30 cellular contexts compared by ENCODE assay signal in the genomic region with DNA sequence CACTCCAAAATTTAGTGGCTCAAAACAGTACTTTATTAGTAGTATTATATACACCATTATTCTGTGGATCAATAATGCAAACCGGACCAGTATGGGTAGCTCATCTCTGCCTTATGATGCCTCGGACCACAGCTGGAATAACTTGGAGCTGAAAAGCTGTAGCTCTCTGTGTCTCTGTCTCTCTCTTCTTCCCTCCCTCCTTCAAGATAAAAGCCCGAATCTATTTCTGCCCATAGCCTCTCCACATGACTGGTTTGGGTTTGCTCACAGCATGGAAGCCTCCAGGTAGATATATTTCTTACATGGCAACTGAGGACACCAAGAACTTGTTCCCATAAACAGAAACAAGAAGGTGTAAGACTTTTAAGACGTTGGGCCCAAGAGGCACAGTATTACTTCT.
"Had no signal": no experiment of that assay in that cellular context is flagged by ENCODE, and none has a peak within 500 bp of the region (broad histone marks: within the 10 kb centered on the region; RNA-seq: fewer than 3 reads in every experiment).

No MANE protein-coding gene starts in this region.

- FAIRE-seq: astrocyte, small intestine had no signal

- H3K36me3 Mint-ChIP-seq: activated CD8-positive, alpha-beta memory T cell treated with anti-CD3 and anti-CD28 coated beads, Interleukin-2, amount 10 ng/mL, durations not matched to agents 7 days and 5 days; activated naive CD8-positive, alpha-beta T cell treated with anti-CD3 and anti-CD28 coated beads, Interleukin-2, amount 10 ng/mL, durations not matched to agents 7 days and 5 days; immature natural killer cell had no signal

- H3K4me3 ChIP-seq: gastroesophageal sphincter, hepatocyte, psoas muscle, sigmoid colon, suprapubic skin, transverse colon had no signal

- H3K27ac ChIP-seq: brain microvascular endothelial cell, gastroesophageal sphincter, hepatocyte, parathyroid adenoma, psoas muscle, sigmoid colon, suprapubic skin, transverse colon had no signal

- ATAC-seq: activated CD8-positive, alpha-beta memory T cell treated with anti-CD3 and anti-CD28 coated beads, Interleukin-2, amount 10 ng/mL, durations not matched to agents 7 days and 5 days; activated CD8-positive, alpha-beta T cell treated with anti-CD3 and anti-CD28 coated beads, Interleukin-2, amount 10 ng/mL, durations not matched to agents 7 days and 5 days; activated T-cell treated with anti-CD3 and anti-CD28 coated beads, Interleukin-2, amount 50 U/mL, for 72 hours; effector memory CD8-positive, alpha-beta T cell; gastroesophageal sphincter; naive thymus-derived CD8-positive, alpha-beta T cell; psoas muscle; stimulated activated naive B cell treated with anti-CD40 and anti-IgM and Interleukin-4, amounts not matched to agents 10 μg/mL and 1 μg/mL and 100 μg/mL, for 72 hours had no signal

- H3K9ac ChIP-seq: parathyroid adenoma had no signal

- H3K27me3 ChIP-seq: brain microvascular endothelial cell, sigmoid colon, suprapubic skin, transverse colon had no signal

- H3K4me2 ChIP-seq: hepatocyte had no signal

- H3K27ac Mint-ChIP-seq: activated B cell treated with CpG ODN at 0.5 μM for 24 hours; activated CD8-positive, alpha-beta memory T cell treated with anti-CD3 and anti-CD28 coated beads, Interleukin-2, amount 10 ng/mL, durations not matched to agents 7 days and 5 days; activated CD8-positive, alpha-beta T cell treated with anti-CD3 and anti-CD28 coated beads, Interleukin-2, amount 10 ng/mL, durations not matched to agents 7 days and 5 days; activated naive CD4-positive, alpha-beta T cell treated with anti-CD3 and anti-CD28 coated beads for 36 hours; activated naive CD8-positive, alpha-beta T cell treated with anti-CD3 and anti-CD28 coated beads, Interleukin-2, amount 10 ng/mL, durations not matched to agents 7 days and 5 days; activated T-cell treated with anti-CD3 and anti-CD28 coated beads, Interleukin-2, amount 50 U/mL, for 72 hours; effector memory CD8-positive, alpha-beta T cell; immature natural killer cell; memory B cell; naive thymus-derived CD8-positive, alpha-beta T cell; stimulated activated naive B cell treated with anti-CD40 and anti-IgM and Interleukin-4, amounts not matched to agents 10 μg/mL and 1 μg/mL and 100 μg/mL, for 72 hours had no signal

- H3K4me1 ChIP-seq: gastroesophageal sphincter, parathyroid adenoma, psoas muscle, sigmoid colon, suprapubic skin, transverse colon had no signal

- H3K9me3 ChIP-seq: psoas muscle, sigmoid colon, suprapubic skin, transverse colon had no signal

- H2AFZ ChIP-seq: hepatocyte, parathyroid adenoma had no signal

- H3K9me3 Mint-ChIP-seq: effector memory CD8-positive, alpha-beta T cell had no signal

- H3K4me3 Mint-ChIP-seq: activated B cell treated with CpG ODN at 0.5 μM for 24 hours; activated CD8-positive, alpha-beta memory T cell treated with anti-CD3 and anti-CD28 coated beads, Interleukin-2, amount 10 ng/mL, durations not matched to agents 7 days and 5 days; activated CD8-positive, alpha-beta T cell treated with anti-CD3 and anti-CD28 coated beads, Interleukin-2, amount 10 ng/mL, durations not matched to agents 7 days and 5 days; activated naive CD4-positive, alpha-beta T cell treated with anti-CD3 and anti-CD28 coated beads for 36 hours; activated naive CD8-positive, alpha-beta T cell treated with anti-CD3 and anti-CD28 coated beads, Interleukin-2, amount 10 ng/mL, durations not matched to agents 7 days and 5 days; activated T-cell treated with anti-CD3 and anti-CD28 coated beads, Interleukin-2, amount 50 U/mL, for 72 hours; effector memory CD8-positive, alpha-beta T cell; immature natural killer cell; memory B cell; naive thymus-derived CD8-positive, alpha-beta T cell; neural crest cell; stimulated activated naive B cell treated with anti-CD40 and anti-IgM and Interleukin-4, amounts not matched to agents 10 μg/mL and 1 μg/mL and 100 μg/mL, for 72 hours had no signal

- DNase-seq: activated B cell treated with CpG ODN at 0.5 μM for 24 hours; activated CD4-positive, alpha-beta T cell treated with anti-CD3 and anti-CD28 coated beads, Interleukin-2, amount 50 U/mL, for 1 hour; activated CD8-positive, alpha-beta memory T cell treated with anti-CD3 and anti-CD28 coated beads, Interleukin-2, amount 10 ng/mL, durations not matched to agents 7 days and 5 days; activated CD8-positive, alpha-beta T cell treated with anti-CD3 and anti-CD28 coated beads, Interleukin-2, amount 10 ng/mL, durations not matched to agents 7 days and 5 days; activated naive CD4-positive, alpha-beta T cell treated with anti-CD3 and anti-CD28 coated beads for 36 hours; activated naive CD8-positive, alpha-beta T cell treated with anti-CD3 and anti-CD28 coated beads, Interleukin-2, amount 10 ng/mL, durations not matched to agents 7 days and 5 days; activated T-cell treated with anti-CD3 and anti-CD28 coated beads, Interleukin-2, amount 50 U/mL, for 72 hours; brain microvascular endothelial cell; caudate nucleus; cortex of kidney; effector memory CD8-positive, alpha-beta T cell; erythroblast; immature natural killer cell; midbrain; naive thymus-derived CD8-positive, alpha-beta T cell; nucleus accumbens; psoas muscle; sigmoid colon; small intestine; stimulated activated CD4-positive, alpha-beta T cell treated with anti-CD3 and anti-CD28 coated beads, Interleukin-1b, Interleukin-23, amount 100 ng/mL, for 48 hours; stimulated activated naive B cell treated with anti-CD40 and anti-IgM and Interleukin-4, amounts not matched to agents 10 μg/mL and 1 μg/mL and 100 μg/mL, for 72 hours; T-helper 2 cell; transverse colon had no signal

- H3K79me2 ChIP-seq: hepatocyte, parathyroid adenoma had no signal

- H3K36me3 ChIP-seq: brain microvascular endothelial cell, gastroesophageal sphincter, sigmoid colon, suprapubic skin, transverse colon had no signal

- H3K4me1 Mint-ChIP-seq: activated B cell treated with CpG ODN at 0.5 μM for 24 hours; activated CD8-positive, alpha-beta memory T cell treated with anti-CD3 and anti-CD28 coated beads, Interleukin-2, amount 10 ng/mL, durations not matched to agents 7 days and 5 days; activated naive CD8-positive, alpha-beta T cell treated with anti-CD3 and anti-CD28 coated beads, Interleukin-2, amount 10 ng/mL, durations not matched to agents 7 days and 5 days; immature natural killer cell; memory B cell; neural crest cell; stimulated activated naive B cell treated with anti-CD40 and anti-IgM and Interleukin-4, amounts not matched to agents 10 μg/mL and 1 μg/mL and 100 μg/mL, for 72 hours had no signal
